Comparison of ENCODE assay signal across 26 cellular contexts in genomic region chr12:32868885-32869284, GRCh38. TPM values are rescaled to one million over a fixed set of nuclear protein-coding genes. Genes with fewer than 3 reads are reported as not detected.
"Had no signal": no experiment of that assay in that cellular context is flagged by ENCODE, and none has a peak within 500 bp of the region (broad histone marks: within the 10 kb centered on the region; RNA-seq: fewer than 3 reads in every experiment).

No MANE protein-coding gene starts in this region.

- H3K4me3 Mint-ChIP-seq: activated CD4-positive, alpha-beta T cell treated with anti-CD3 and anti-CD28 coated beads for 36 hours; activated CD8-positive, alpha-beta memory T cell treated with anti-CD3 and anti-CD28 coated beads, Interleukin-2, amount 10 ng/mL, durations not matched to agents 7 days and 5 days; activated CD8-positive, alpha-beta T cell treated with anti-CD3 and anti-CD28 coated beads, Interleukin-2, amount 10 ng/mL, durations not matched to agents 7 days and 5 days; brain; naive thymus-derived CD4-positive, alpha-beta T cell; stimulated activated naive B cell treated with anti-CD40 and anti-IgM and Interleukin-4, amounts not matched to agents 10 μg/mL and 1 μg/mL and 100 μg/mL, for 72 hours; T-helper 2 cell treated with Interferon-gamma antibody and Interleukin-4, amounts not matched to agents 5 μg/mL and 100 μg/mL, for 36 hours had no signal

- H3K4me1 Mint-ChIP-seq: activated CD4-positive, alpha-beta T cell treated with anti-CD3 and anti-CD28 coated beads for 36 hours; activated CD8-positive, alpha-beta memory T cell treated with anti-CD3 and anti-CD28 coated beads, Interleukin-2, amount 10 ng/mL, durations not matched to agents 7 days and 5 days; brain; naive thymus-derived CD4-positive, alpha-beta T cell; stimulated activated naive B cell treated with anti-CD40 and anti-IgM and Interleukin-4, amounts not matched to agents 10 μg/mL and 1 μg/mL and 100 μg/mL, for 72 hours had no signal

- H3K9me3 ChIP-seq: esophagus muscularis mucosa, heart left ventricle, left lung, psoas muscle, tibial nerve had no signal

- H3K27ac ChIP-seq: esophagus muscularis mucosa, foreskin keratinocyte, left lung, parathyroid adenoma, psoas muscle, tibial nerve had no signal

- ATAC-seq: activated CD4-positive, alpha-beta T cell treated with anti-CD3 and anti-CD28 coated beads for 36 hours; activated CD8-positive, alpha-beta memory T cell treated with anti-CD3 and anti-CD28 coated beads, Interleukin-2, amount 10 ng/mL, durations not matched to agents 7 days and 5 days; activated CD8-positive, alpha-beta T cell treated with anti-CD3 and anti-CD28 coated beads, Interleukin-2, amount 10 ng/mL, durations not matched to agents 7 days and 5 days; activated naive CD4-positive, alpha-beta T cell treated with anti-CD3 and anti-CD28 coated beads, Interleukin-2, amount 50 U/mL, for 72 hours; foreskin keratinocyte; heart left ventricle; left lung; naive thymus-derived CD4-positive, alpha-beta T cell; psoas muscle; stimulated activated naive B cell treated with anti-CD40 and anti-IgM and Interleukin-4, amounts not matched to agents 10 μg/mL and 1 μg/mL and 100 μg/mL, for 72 hours had no signal

- DNase-seq: activated CD4-positive, alpha-beta T cell treated with anti-CD3 and anti-CD28 coated beads for 36 hours; activated CD4-positive, CD25-positive, alpha-beta regulatory T cell; activated CD8-positive, alpha-beta memory T cell treated with anti-CD3 and anti-CD28 coated beads, Interleukin-2, amount 10 ng/mL, durations not matched to agents 7 days and 5 days; activated CD8-positive, alpha-beta T cell treated with anti-CD3 and anti-CD28 coated beads, Interleukin-2, amount 10 ng/mL, durations not matched to agents 7 days and 5 days; activated T-cell treated with anti-CD3 and anti-CD28 coated beads, Interleukin-2, amount 50 U/mL, for 48 hours; anterior cingulate cortex; caudate nucleus; foreskin keratinocyte; heart left ventricle; hypothalamus; kidney glomerular epithelial cell; left lung; midbrain; naive thymus-derived CD4-positive, alpha-beta T cell; psoas muscle; stimulated activated CD4-positive, alpha-beta T cell treated with anti-CD3 and anti-CD28 coated beads, Interleukin-15, amount 100 ng/mL, for 24 hours; stimulated activated CD4-positive, alpha-beta T cell treated with anti-CD3 and anti-CD28 coated beads, Interleukin-2, amount 100 ng/mL, for 24 hours; stimulated activated naive B cell treated with anti-CD40 and anti-IgM and Interleukin-4, amounts not matched to agents 10 μg/mL and 1 μg/mL and 100 μg/mL, for 72 hours; T-helper 1 cell had no signal

- H3K9me3 Mint-ChIP-seq: activated naive CD4-positive, alpha-beta T cell treated with anti-CD3 and anti-CD28 coated beads, Interleukin-2, amount 50 U/mL, for 72 hours; activated T-helper 2 cell treated with anti-CD3 and anti-CD28 coated beads, Interferon-gamma antibody, Interleukin-2, Interleukin-4, amounts not matched to agents 10 μg/mL and 5 μg/mL and 100 μg/mL, durations not matched to agents 14 hours and 24 hours and 36 hours; brain; stimulated activated naive B cell treated with anti-CD40 and anti-IgM and Interleukin-4, amounts not matched to agents 10 μg/mL and 1 μg/mL and 100 μg/mL, for 72 hours; T-helper 2 cell treated with Interferon-gamma antibody and Interleukin-4, amounts not matched to agents 5 μg/mL and 100 μg/mL, for 36 hours had no signal

- H2AFZ ChIP-seq: parathyroid adenoma had no signal

- H3K27me3 Mint-ChIP-seq: brain had no signal

- H3K27me3 ChIP-seq: foreskin keratinocyte, heart left ventricle, left lung, tibial nerve had no signal

- H3K27ac Mint-ChIP-seq: activated CD4-positive, alpha-beta T cell treated with anti-CD3 and anti-CD28 coated beads for 36 hours; activated CD8-positive, alpha-beta memory T cell treated with anti-CD3 and anti-CD28 coated beads, Interleukin-2, amount 10 ng/mL, durations not matched to agents 7 days and 5 days; activated CD8-positive, alpha-beta T cell treated with anti-CD3 and anti-CD28 coated beads, Interleukin-2, amount 10 ng/mL, durations not matched to agents 7 days and 5 days; activated naive CD4-positive, alpha-beta T cell treated with anti-CD3 and anti-CD28 coated beads, Interleukin-2, amount 50 U/mL, for 72 hours; activated T-helper 2 cell treated with anti-CD3 and anti-CD28 coated beads, Interferon-gamma antibody, Interleukin-2, Interleukin-4, amounts not matched to agents 10 μg/mL and 5 μg/mL and 100 μg/mL, durations not matched to agents 14 hours and 24 hours and 36 hours; brain; naive thymus-derived CD4-positive, alpha-beta T cell; stimulated activated naive B cell treated with anti-CD40 and anti-IgM and Interleukin-4, amounts not matched to agents 10 μg/mL and 1 μg/mL and 100 μg/mL, for 72 hours; T-helper 2 cell treated with Interferon-gamma antibody and Interleukin-4, amounts not matched to agents 5 μg/mL and 100 μg/mL, for 36 hours had no signal

- H3K9ac ChIP-seq: parathyroid adenoma had no signal

- H3K4me1 ChIP-seq: esophagus muscularis mucosa, foreskin keratinocyte, left lung, parathyroid adenoma, psoas muscle had no signal

- H3K36me3 Mint-ChIP-seq: activated CD8-positive, alpha-beta memory T cell treated with anti-CD3 and anti-CD28 coated beads, Interleukin-2, amount 10 ng/mL, durations not matched to agents 7 days and 5 days; activated naive CD4-positive, alpha-beta T cell treated with anti-CD3 and anti-CD28 coated beads, Interleukin-2, amount 50 U/mL, for 72 hours; stimulated activated naive B cell treated with anti-CD40 and anti-IgM and Interleukin-4, amounts not matched to agents 10 μg/mL and 1 μg/mL and 100 μg/mL, for 72 hours had no signal

RNA-seq across cellular contexts. Expression of gene PKP2, which starts 27.7 kb away (rescaled TPM):
- total RNA-seq: activated CD8-positive, alpha-beta memory T cell treated with anti-CD3 and anti-CD28 coated beads, Interleukin-2, amount 10 ng/mL, durations not matched to agents 7 days and 5 days; activated CD8-positive, alpha-beta T cell treated with anti-CD3 and anti-CD28 coated beads, Interleukin-2, amount 10 ng/mL, durations not matched to agents 7 days and 5 days; activated T-helper 2 cell treated with anti-CD3 and anti-CD28 coated beads, Interferon-gamma antibody, Interleukin-2, Interleukin-4, amounts not matched to agents 10 μg/mL and 5 μg/mL and 100 μg/mL, durations not matched to agents 14 hours and 24 hours and 36 hours had no signal
